8 cellular contexts compared by ENCODE assay signal in the genomic region with DNA sequence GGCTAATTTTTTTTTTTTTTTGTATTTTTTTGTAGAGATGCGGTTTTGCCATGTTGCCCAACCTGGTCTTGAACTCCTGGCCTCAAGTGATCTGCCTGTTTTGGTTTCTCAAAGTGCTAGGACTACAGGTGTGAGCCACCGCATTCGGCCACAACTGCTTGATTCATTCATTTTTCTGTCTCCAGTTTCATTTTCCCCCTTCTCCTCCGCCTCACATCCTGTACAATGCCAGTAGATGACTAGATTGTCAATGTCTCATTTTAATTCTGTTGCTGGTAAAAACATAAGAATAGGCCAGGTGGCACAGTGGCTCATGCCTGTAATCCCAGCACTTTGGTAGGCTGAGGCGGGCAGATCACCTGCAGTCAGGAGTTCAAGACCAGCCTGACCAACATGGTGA. TPM values are rescaled to one million over a fixed set of nuclear protein-coding genes. Genes with fewer than 3 reads are reported as not detected.
DNase-seq lines count a peak whose midpoint lies in the region; ATAC-seq and TF ChIP-seq lines count a peak whose summit lies in the region.

No MANE protein-coding gene starts in this region.

- H3K36me3 ChIP-seq in breast epithelium (no peaks in the 10 kb centered on the region), MM.1S (replicated peaks; ENCODE audit: insufficient read depth, low read length) (no peaks in the 10 kb centered on the region), SJCRH30 (no peaks in the 10 kb centered on the region)

- no peaks in the 10 kb centered on the region for H3K36me3 Mint-ChIP-seq in MCF 10A (ENCODE audit: insufficient read depth, unreplicated experiment)
- H3K36me3 Mint-ChIP-seq in activated naive CD4-positive, alpha-beta T cell treated with anti-CD3 and anti-CD28 coated beads for 36 hours (ENCODE audit: low read depth), result no peaks in the 10 kb centered on the region

- H3K4me1 ChIP-seq in breast epithelium, result no peaks in the 10 kb centered on the region
- peaks cover 44% of the 10 kb centered on the region for H3K4me1 ChIP-seq in MM.1S (ENCODE audit: low read length)
- peaks cover 18% of the 10 kb centered on the region for H3K4me1 ChIP-seq in SJCRH30

- no TSS peak for BruUV-seq in MCF 10A (replicated peaks; lab: Mats Ljungman, UMichigan)

- POLR2A ChIA-PET in MCF 10A (lab: Yijun Ruan, JAX), result interaction anchor here (1.2 to 4.9 kb wide), 8 partner anchors 9 to 193 kb away, joined by 4 to 105 read pairs (median 10); partner anchors contain the start of genes SEC11A and ZSCAN2

- no peak for TF ChIP-seq CTCF in MCF 10A (IDR thresholded peaks at IDR 0.05; ENCODE audit: unreplicated experiment)
- TF ChIP-seq CTCF in breast epithelium (IDR thresholded peaks at IDR 0.05), result no peak
- no peak for TF ChIP-seq CTCF in MM.1S (IDR thresholded peaks at IDR 0.05; ENCODE audit: low read length)

- H3K27me3 Mint-ChIP-seq in MCF 10A (ENCODE audit: insufficient read depth, unreplicated experiment), result no peaks in the 10 kb centered on the region
- no peaks in the 10 kb centered on the region for H3K27me3 Mint-ChIP-seq in activated naive CD4-positive, alpha-beta T cell treated with anti-CD3 and anti-CD28 coated beads for 36 hours (ENCODE audit: low read depth)
- no peaks in the 10 kb centered on the region for H3K27me3 Mint-ChIP-seq in stimulated activated naive CD8-positive, alpha-beta T cell treated with anti-CD3 and anti-CD28 coated beads, Interleukin-15, amount 100 ng/mL, for 72 hours

- H3K4me3 Mint-ChIP-seq in MCF 10A (ENCODE audit: unreplicated experiment), result peak overlapping the region; percentile 10
- peak overlapping the region; percentile 35 for H3K4me3 Mint-ChIP-seq in activated naive CD4-positive, alpha-beta T cell treated with anti-CD3 and anti-CD28 coated beads for 36 hours
- peak overlapping the region; percentile 0 to 36 for H3K4me3 Mint-ChIP-seq in stimulated activated naive CD8-positive, alpha-beta T cell treated with anti-CD3 and anti-CD28 coated beads, Interleukin-15, amount 100 ng/mL, for 72 hours

- TF ChIP-seq POLR2A in breast epithelium (IDR thresholded peaks at IDR 0.05), result no peak

- peaks cover 20% of the 10 kb centered on the region for H3K4me1 Mint-ChIP-seq in MCF 10A (ENCODE audit: insufficient read depth, unreplicated experiment)
- peaks cover 44% of the 10 kb centered on the region for H3K4me1 Mint-ChIP-seq in activated naive CD4-positive, alpha-beta T cell treated with anti-CD3 and anti-CD28 coated beads for 36 hours (ENCODE audit: low read depth)
- peaks cover 57% of the 10 kb centered on the region for H3K4me1 Mint-ChIP-seq in stimulated activated naive CD8-positive, alpha-beta T cell treated with anti-CD3 and anti-CD28 coated beads, Interleukin-15, amount 100 ng/mL, for 72 hours

- peaks cover 45% of the 10 kb centered on the region for H3F3A ChIP-seq in MM.1S (ENCODE audit: insufficient read depth, low read length)

- H2AFZ ChIP-seq in MM.1S (ENCODE audit: low read length), result no peak overlapping the region

- no peak overlapping the region; the same call in 1 of the 2 replicates for H3K4me2 ChIP-seq in MM.1S (ENCODE audit: low read depth, low read length)

- H4K20me1 ChIP-seq in MM.1S (ENCODE audit: insufficient read depth, low read length), result no peaks in the 10 kb centered on the region

- peak; percentile 81 for ATAC-seq in stimulated activated naive CD8-positive, alpha-beta T cell treated with anti-CD3 and anti-CD28 coated beads, Interleukin-15, amount 100 ng/mL, for 72 hours

- no peaks in the 10 kb centered on the region for H3K27me3 ChIP-seq in breast epithelium
- H3K27me3 ChIP-seq in MM.1S (replicated peaks; ENCODE audit: insufficient read depth, low read length), result no peaks in the 10 kb centered on the region
- 0 out of 2 replicates have a peak, but pooled peaks cover 4% of the 10 kb centered on the region for H3K27me3 ChIP-seq in SJCRH30

- CTCF ChIA-PET in MCF 10A (lab: Yijun Ruan, JAX), result no interaction called here
- CTCF ChIA-PET in activated naive CD4-positive, alpha-beta T cell treated with anti-CD3 and anti-CD28 coated beads for 36 hours (lab: Charles Lee), result interaction anchor here (0.7 to 2.0 kb wide), 4 partner anchors 11 to 146 kb away, joined by 4 to 15 read pairs (median 8); no protein-coding TSS in a partner anchor

- no peak overlapping the region for H3K27ac ChIP-seq in breast epithelium
- H3K27ac ChIP-seq in MM.1S (ENCODE audit: low read length), result peak overlapping the region; percentile 94
- H3K27ac ChIP-seq in SJCRH30, result no peak overlapping the region

- no peak for DNase-seq in MCF 10A (ENCODE audit: unreplicated experiment)
- DNase-seq in breast epithelium (ENCODE audit: low spot score in 2 of 2), result no peak
- peak; percentile 97 for DNase-seq in MM.1S
- peak; percentile 93 for DNase-seq in activated naive CD4-positive, alpha-beta T cell treated with anti-CD3 and anti-CD28 coated beads for 36 hours
- DNase-seq in stimulated activated naive CD8-positive, alpha-beta T cell treated with anti-CD3 and anti-CD28 coated beads, Interleukin-15, amount 100 ng/mL, for 72 hours, result peak; percentile 69 to 86
- DNase-seq in SJCRH30, result no peak
- DNase-seq in Kasumi-1 (lab: John Stamatoyannopoulos, UW), result no peak
- DNase-seq in NCI-H1105 treated with DMSO at 0.1 percent for 48 hours (lab: John Stamatoyannopoulos, UW), result no peak

- no peaks in the 10 kb centered on the region for H3K79me2 ChIP-seq in MM.1S (ENCODE audit: low read length)

- no peaks in the 10 kb centered on the region for H3K9me2 ChIP-seq in MM.1S (replicated peaks; ENCODE audit: insufficient read depth, low read length)

- H3K9me3 ChIP-seq in breast epithelium (no peaks in the 10 kb centered on the region), MM.1S (replicated peaks; ENCODE audit: insufficient read depth, low read length) (no peaks in the 10 kb centered on the region), SJCRH30 (replicated peaks) (no peaks in the 10 kb centered on the region)

- no peak overlapping the region for H3K4me3 ChIP-seq in breast epithelium
- H3K4me3 ChIP-seq in MM.1S (ENCODE audit: low read length), result no peak overlapping the region
- no peak overlapping the region for H3K4me3 ChIP-seq in SJCRH30

- no peak overlapping the region for H3K27ac Mint-ChIP-seq in MCF 10A (ENCODE audit: low read depth, unreplicated experiment)
- H3K27ac Mint-ChIP-seq in activated naive CD4-positive, alpha-beta T cell treated with anti-CD3 and anti-CD28 coated beads for 36 hours, result peak overlapping the region; percentile 95
- peak overlapping the region; percentile 91 to 95 for H3K27ac Mint-ChIP-seq in stimulated activated naive CD8-positive, alpha-beta T cell treated with anti-CD3 and anti-CD28 coated beads, Interleukin-15, amount 100 ng/mL, for 72 hours

- H3K9me3 Mint-ChIP-seq in MCF 10A (ENCODE audit: unreplicated experiment), result no peaks in the 10 kb centered on the region
- H3K9me3 Mint-ChIP-seq in activated naive CD4-positive, alpha-beta T cell treated with anti-CD3 and anti-CD28 coated beads for 36 hours, result no peaks in the 10 kb centered on the region
- no peaks in the 10 kb centered on the region for H3K9me3 Mint-ChIP-seq in stimulated activated naive CD8-positive, alpha-beta T cell treated with anti-CD3 and anti-CD28 coated beads, Interleukin-15, amount 100 ng/mL, for 72 hours

- intact Hi-C loops in MCF 10A (cut with micrococcal nuclease) (no loop called here), breast epithelium (cut with DNase I; ENCODE audit: low total_unique reads) (no loop called here)
- intact Hi-C loops in activated naive CD4-positive, alpha-beta T cell treated with anti-CD3 and anti-CD28 coated beads for 36 hours (cut with micrococcal nuclease), result loop anchor here (1.0 to 5.0 kb wide), 6 partner anchors 11 to 966 kb away; partner anchors contain the start of genes PDE8A and ZSCAN2

- H3K9ac ChIP-seq in MM.1S (ENCODE audit: low read length), result peak overlapping the region; percentile 65; the same call in 1 of the 2 replicates

RNA-seq across cellular contexts. Expression of gene ZNF592, which starts 12.0 kb away (rescaled TPM):
- 27.0 and 27.5 TPM in 2 replicates for total RNA-seq in MCF 10A (2022)
- total RNA-seq in breast epithelium, result 10 to 100 TPM; 14.1 to 18.4 (median 18.2) TPM
- 10 to 100 TPM; 24.2 to 24.3 TPM for total RNA-seq in activated naive CD4-positive, alpha-beta T cell treated with anti-CD3 and anti-CD28 coated beads for 36 hours
- 12.6 and 13.0 TPM in 2 replicates for total RNA-seq in SJCRH30 (2014; rRNA removed; shearing (Covaris generic))

RNA-seq across cellular contexts. Expression of gene SEC11A, which starts 20.4 kb away (rescaled TPM):
- 192 and 197 TPM in 2 replicates for total RNA-seq in MCF 10A (2022)
- total RNA-seq in breast epithelium, result 100 to 1,000 TPM; 121 to 188 (median 122) TPM
- 10 to 100 TPM; 87.2 to 99.1 TPM for total RNA-seq in activated naive CD4-positive, alpha-beta T cell treated with anti-CD3 and anti-CD28 coated beads for 36 hours
- total RNA-seq in SJCRH30 (2014; rRNA removed; shearing (Covaris generic)), result 258 and 277 TPM in 2 replicates

Comparison
In these comparisons a context has a peak if more than half of its experiments do, and no peak if none do; other contexts are left out.
1. DNase-seq: peak in MM.1S (single experiment), activated naive CD4-positive, alpha-beta T cell treated with anti-CD3 and anti-CD28 coated beads for 36 hours (single experiment) and stimulated activated naive CD8-positive, alpha-beta T cell treated with anti-CD3 and anti-CD28 coated beads, Interleukin-15, amount 100 ng/mL, for 72 hours (2 of 2); none in MCF 10A (single experiment), breast epithelium (0 of 2), SJCRH30 (0 of 2), Kasumi-1 (0 of 2) and NCI-H1105 treated with DMSO at 0.1 percent for 48 hours (single experiment).
2. Peak in every context shown above with its lines, with median percentiles within 50 percentile points of each other: H3K4me3 Mint-ChIP-seq.